16 cellular contexts compared by ENCODE assay signal in the genomic region with DNA sequence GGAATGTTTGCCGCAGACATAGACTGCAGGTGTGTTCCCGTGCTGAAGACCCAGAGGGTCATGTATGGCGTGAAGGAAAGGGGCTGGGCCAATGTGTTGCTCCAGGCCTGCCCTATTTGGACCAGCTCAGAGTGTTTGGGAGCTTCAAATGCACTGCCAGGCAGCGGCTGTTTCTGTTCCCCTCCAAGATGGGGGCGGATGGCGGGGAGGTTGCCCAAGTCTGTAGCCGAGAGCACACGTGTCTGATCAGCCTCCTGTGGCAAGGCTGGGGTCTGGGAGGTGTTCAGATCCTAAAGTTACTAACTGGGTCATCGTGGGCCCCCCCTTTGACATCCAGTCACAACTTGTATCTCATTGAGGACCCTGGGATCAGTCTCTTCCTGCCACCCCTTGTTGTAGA. TPM values are rescaled to one million over a fixed set of nuclear protein-coding genes. Genes with fewer than 3 reads are reported as not detected.
DNase-seq lines count a peak whose midpoint lies in the region; FAIRE-seq and TF ChIP-seq lines count a peak whose summit lies in the region.
"Had no signal": no experiment of that assay in that cellular context is flagged by ENCODE, and none has a peak within 500 bp of the region (broad histone marks: within the 10 kb centered on the region; RNA-seq: fewer than 3 reads in every experiment).

No MANE protein-coding gene starts in this region.

- H3K27ac ChIP-seq in BLaER1 (peak overlapping the region; percentile 11; the same call in 1 of the 2 replicates), OCI-LY7 (ENCODE audit: low read depth, low read length, poor library complexity, severe bottlenecking) (no peak overlapping the region), kidney (ENCODE audit: low read depth in 2 of 2, low read length in 2 of 2) (no peak overlapping the region), esophagus squamous epithelium (no peak overlapping the region)
- H3K27ac ChIP-seq: A549 had no signal

- H3K4me2 ChIP-seq in BLaER1 (peak overlapping the region; percentile 80), OCI-LY7 (ENCODE audit: low read length) (no peak overlapping the region)
- H3K4me2 ChIP-seq: A549 had no signal

- FAIRE-seq in kidney (lab: Jason Lieb, UNC), result no peak
- FAIRE-seq: A549, GM12878, GM18507, H54 had no signal

- intact Hi-C loops in OCI-LY7 (cut with micrococcal nuclease; ENCODE audit: unreplicated experiment) (no loop called here), kidney (cut with DNase I) (no loop called here), esophagus squamous epithelium (cut with DNase I) (no loop called here)

- no peaks in the 10 kb centered on the region for H3K9me2 ChIP-seq in OCI-LY7 (ENCODE audit: insufficient read depth, low read length)

- no peaks in the 10 kb centered on the region for H4K20me1 ChIP-seq in BLaER1
- H4K20me1 ChIP-seq in OCI-LY7 (ENCODE audit: insufficient read depth, low read length), result no peaks in the 10 kb centered on the region

- H3K9me3 ChIP-seq in BLaER1, result peaks cover 7% of the 10 kb centered on the region
- no peaks in the 10 kb centered on the region for H3K9me3 ChIP-seq in OCI-LY7 (ENCODE audit: low read length)
- H3K9me3 ChIP-seq in kidney (ENCODE audit: control insufficient read depth in 1 of 2, low read length in 2 of 2), result peaks cover 0 to 3% of the 10 kb centered on the region in 2 donors
- H3K9me3 ChIP-seq in esophagus squamous epithelium, result no peaks in the 10 kb centered on the region
- H3K9me3 ChIP-seq: A549, BE2C had no signal

- no peak for TF ChIP-seq POLR2A in esophagus squamous epithelium (IDR thresholded peaks at IDR 0.05)

- H3K36me3 ChIP-seq in BLaER1 (no peaks in the 10 kb centered on the region), OCI-LY7 (ENCODE audit: insufficient read depth, low read length) (no peaks in the 10 kb centered on the region), kidney (ENCODE audit: control insufficient read depth in 1 of 2, insufficient read depth in 2 of 2, low read length in 2 of 2) (no peaks in the 10 kb centered on the region), esophagus squamous epithelium (no peaks in the 10 kb centered on the region)
- H3K36me3 ChIP-seq: BE2C had no signal

- TF ChIP-seq CTCF in OCI-LY7 (conservative IDR thresholded peaks at IDR 0.05; ENCODE audit: low read length), result no peak
- TF ChIP-seq CTCF in kidney (IDR thresholded peaks at IDR 0.05; ENCODE audit: borderline replicate concordance, extremely low read depth, insufficient read depth), result no peak
- TF ChIP-seq CTCF in esophagus squamous epithelium (IDR thresholded peaks at IDR 0.05), result no peak

- POLR2A ChIA-PET in OCI-LY7 (lab: Charles Lee), result no interaction called here

- 55 to 76% methylated on average over 7 to 8 of the region's 9 CpGs for WGBS in esophagus squamous epithelium, 2 donors

- H3K79me2 ChIP-seq in OCI-LY7 (ENCODE audit: insufficient read depth, low read depth, low read length), result no peaks in the 10 kb centered on the region

- H3K4me3 ChIP-seq in BLaER1 (no peak overlapping the region), OCI-LY7 (ENCODE audit: low read depth, low read length, poor library complexity, severe bottlenecking) (no peak overlapping the region), kidney (ENCODE audit: low read length in 2 of 2) (no peak overlapping the region), esophagus squamous epithelium (no peak overlapping the region)
- H3K4me3 ChIP-seq: A549, GM12878 had no signal

- peaks cover 80% of the 10 kb centered on the region for H3K4me1 ChIP-seq in BLaER1
- H3K4me1 ChIP-seq in OCI-LY7 (ENCODE audit: insufficient read depth, low read length, poor library complexity, severe bottlenecking), result peaks cover 22% of the 10 kb centered on the region
- H3K4me1 ChIP-seq in kidney (ENCODE audit: control insufficient read depth in 1 of 2, insufficient read depth in 1 of 2, low read depth in 1 of 2, low read length in 2 of 2), result no peaks in the 10 kb centered on the region
- H3K4me1 ChIP-seq in esophagus squamous epithelium, result peaks cover 0 to 3% (median 0%) of the 10 kb centered on the region in 3 donors
- H3K4me1 ChIP-seq: A549 had no signal

- DNase-seq in CD1c-positive myeloid dendritic cell (ENCODE audit: extremely low spot score) (peak; percentile 7), OCI-LY7 (ENCODE audit: low spot score) (peak; percentile 17), kidney (peak; percentile 38), esophagus squamous epithelium (lab: John Stamatoyannopoulos, UW) (no peak), GF-D8 (lab: John Stamatoyannopoulos, UW) (no peak)
- DNase-seq in stimulated activated CD4-positive, alpha-beta T cell treated with anti-CD3 and anti-CD28 coated beads, Interleukin-15, amount 100 ng/mL, for 24 hours, result no peak
- DNase-seq: BE2C; CD4-positive, CD25-positive, alpha-beta regulatory T cell; DMS53 had no signal

- H3K27me3 ChIP-seq in BLaER1 (no peaks in the 10 kb centered on the region), esophagus squamous epithelium (peaks cover 0 to 92% (median 2%) of the 10 kb centered on the region in 4 donors)
- H3K27me3 ChIP-seq: BE2C had no signal

- BruUV-seq in OCI-LY7 (replicated peaks; lab: Mats Ljungman, UMichigan), result no TSS peak

- no peak overlapping the region for H3K9ac ChIP-seq in BLaER1
- no peak overlapping the region for H3K9ac ChIP-seq in kidney (ENCODE audit: low read length in 2 of 2)

- CTCF ChIA-PET in OCI-LY7 (lab: Charles Lee; ENCODE audit: unreplicated experiment), result no interaction called here

- H2AFZ ChIP-seq in OCI-LY7 (ENCODE audit: low read length), result no peak overlapping the region

RNA-seq across cellular contexts. Expression of a gene that starts 45.5 kb away (rescaled TPM):
- 0.03 TPM in 2 replicates for total RNA-seq in OCI-LY7 (2014; rRNA removed; shearing (Covaris generic))
- total RNA-seq in OCI-LY7 (2022), result 0.17 TPM in 1 of 2 replicates, not detected in the other
- 0.63 TPM for total RNA-seq in kidney
- polyA plus RNA-seq in kidney (ENCODE audit: insufficient read depth, low read depth, low replicate concordance), result not detected
- under 1 TPM; 0.12 to 0.38 (median 0.20) TPM for total RNA-seq in esophagus squamous epithelium
- total RNA-seq: Daoy had no signal
- polyA plus RNA-seq: AG04450 had no signal

Comparison
In these comparisons a context has a peak if more than half of its experiments do, and no peak if none do; other contexts are left out.
1. DNase-seq: peak in CD1c-positive myeloid dendritic cell (single experiment), OCI-LY7 (single experiment) and kidney (single experiment); none in esophagus squamous epithelium (single experiment), GF-D8 (single experiment) and stimulated activated CD4-positive, alpha-beta T cell treated with anti-CD3 and anti-CD28 coated beads, Interleukin-15, amount 100 ng/mL, for 24 hours (single experiment).